In the genomic region with DNA sequence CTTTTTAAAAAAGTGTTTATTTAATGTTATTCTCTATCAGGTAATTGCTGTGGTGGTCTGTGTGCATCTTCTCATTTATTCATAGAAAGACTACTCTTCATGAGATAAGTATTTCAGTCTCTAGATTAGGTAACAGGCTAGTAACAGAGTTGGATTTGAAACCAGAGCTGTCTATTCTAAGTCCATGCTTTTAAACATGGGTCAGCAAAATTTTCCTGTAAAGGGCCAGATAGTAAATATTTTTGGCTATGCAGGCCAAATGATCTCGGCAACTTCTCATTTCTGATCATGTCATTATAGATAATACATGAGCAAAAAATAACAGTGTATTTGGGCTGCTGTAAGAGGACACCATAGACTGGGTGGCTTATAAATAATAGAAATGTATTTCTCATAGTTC, we compare ENCODE assay signal across 34 cellular contexts.
"Had no signal": no experiment of that assay in that cellular context is flagged by ENCODE, and none has a peak within 500 bp of the region (broad histone marks: within the 10 kb centered on the region; RNA-seq: fewer than 3 reads in every experiment).

No MANE protein-coding gene starts in this region.

- FAIRE-seq: astrocyte, bronchial epithelial cell had no signal

- ATAC-seq: activated naive CD4-positive, alpha-beta T cell treated with anti-CD3 and anti-CD28 coated beads, Interleukin-2, amount 50 U/mL, for 72 hours; activated naive CD8-positive, alpha-beta T cell treated with anti-CD3 and anti-CD28 coated beads, Interleukin-2, amount 50 U/mL, for 24 hours; activated T-cell treated with anti-CD3 and anti-CD28 coated beads, Interleukin-2, amount 50 U/mL, for 4 hours; activated T-cell treated with anti-CD3 and anti-CD28 coated beads, Interleukin-2, amount 50 U/mL, for 72 hours; activated T-helper 17 cell treated with anti-CD3 and anti-CD28 coated beads, Interleukin-2, amount 50 U/mL, for 72 hours; body of pancreas had no signal

- H3K36me3 ChIP-seq: adrenal gland, ascending aorta, brain microvascular endothelial cell, breast epithelium, cardiac muscle cell had no signal

- DNase-seq: activated effector memory CD4-positive, alpha-beta T cell treated with anti-CD3 and anti-CD28 coated beads, Interleukin-2, amount 50 U/mL, for 16 hours; activated effector memory CD4-positive, alpha-beta T cell treated with Interleukin-2 at 50 U/mL for 16 hours; activated gamma-delta T cell; activated gamma-delta T cell treated with Interleukin-2 at 50 U/mL for 16 hours; activated naive CD4-positive, alpha-beta T cell; activated naive CD4-positive, alpha-beta T cell treated with anti-CD3 and anti-CD28 coated beads for 36 hours; activated naive CD4-positive, alpha-beta T cell treated with anti-CD3 and anti-CD28 coated beads, Interleukin-2, amount 10 ng/mL, durations not matched to agents 7 days and 5 days; activated naive CD4-positive, alpha-beta T cell treated with anti-CD3 and anti-CD28 coated beads, Interleukin-2, amount 50 U/mL, for 16 hours; activated naive CD4-positive, alpha-beta T cell treated with Interleukin-2 at 50 U/mL for 16 hours; activated naive CD8-positive, alpha-beta T cell treated with anti-CD3 and anti-CD28 coated beads for 36 hours; activated naive CD8-positive, alpha-beta T cell treated with anti-CD3 and anti-CD28 coated beads, Interleukin-2, amount 10 ng/mL, durations not matched to agents 7 days and 5 days; activated naive CD8-positive, alpha-beta T cell treated with anti-CD3 and anti-CD28 coated beads, Interleukin-2, amount 50 U/mL, for 24 hours; activated T-cell treated with anti-CD3 and anti-CD28 coated beads, Interleukin-2, amount 50 U/mL, for 1 hour; activated T-cell treated with anti-CD3 and anti-CD28 coated beads, Interleukin-2, amount 50 U/mL, for 24 hours; activated T-cell treated with anti-CD3 and anti-CD28 coated beads, Interleukin-2, amount 50 U/mL, for 4 hours; activated T-cell treated with anti-CD3 and anti-CD28 coated beads, Interleukin-2, amount 50 U/mL, for 48 hours; activated T-cell treated with anti-CD3 and anti-CD28 coated beads, Interleukin-2, amount 50 U/mL, for 72 hours; adrenal gland; amniotic stem cell; amygdala; anterior cingulate cortex; aorta; body of pancreas; brain microvascular endothelial cell; caudate nucleus; central memory CD4-positive, alpha-beta T cell; cerebellar nuclear complex had no signal

- H3K27me3 ChIP-seq: adrenal gland, ascending aorta, body of pancreas, brain microvascular endothelial cell, breast epithelium, cardiac muscle cell had no signal

- H3K4me3 ChIP-seq: adrenal gland, ascending aorta, body of pancreas, breast epithelium, cardiac muscle cell had no signal

- H3K9me3 ChIP-seq: adrenal gland, ascending aorta, body of pancreas, breast epithelium had no signal

- H3K4me1 ChIP-seq: adrenal gland, body of pancreas, breast epithelium had no signal

- H3K27ac ChIP-seq: adrenal gland, ascending aorta, body of pancreas, brain microvascular endothelial cell, breast epithelium, cardiac muscle cell had no signal
